1 cellular context compared by ENCODE assay signal in the genomic region with DNA sequence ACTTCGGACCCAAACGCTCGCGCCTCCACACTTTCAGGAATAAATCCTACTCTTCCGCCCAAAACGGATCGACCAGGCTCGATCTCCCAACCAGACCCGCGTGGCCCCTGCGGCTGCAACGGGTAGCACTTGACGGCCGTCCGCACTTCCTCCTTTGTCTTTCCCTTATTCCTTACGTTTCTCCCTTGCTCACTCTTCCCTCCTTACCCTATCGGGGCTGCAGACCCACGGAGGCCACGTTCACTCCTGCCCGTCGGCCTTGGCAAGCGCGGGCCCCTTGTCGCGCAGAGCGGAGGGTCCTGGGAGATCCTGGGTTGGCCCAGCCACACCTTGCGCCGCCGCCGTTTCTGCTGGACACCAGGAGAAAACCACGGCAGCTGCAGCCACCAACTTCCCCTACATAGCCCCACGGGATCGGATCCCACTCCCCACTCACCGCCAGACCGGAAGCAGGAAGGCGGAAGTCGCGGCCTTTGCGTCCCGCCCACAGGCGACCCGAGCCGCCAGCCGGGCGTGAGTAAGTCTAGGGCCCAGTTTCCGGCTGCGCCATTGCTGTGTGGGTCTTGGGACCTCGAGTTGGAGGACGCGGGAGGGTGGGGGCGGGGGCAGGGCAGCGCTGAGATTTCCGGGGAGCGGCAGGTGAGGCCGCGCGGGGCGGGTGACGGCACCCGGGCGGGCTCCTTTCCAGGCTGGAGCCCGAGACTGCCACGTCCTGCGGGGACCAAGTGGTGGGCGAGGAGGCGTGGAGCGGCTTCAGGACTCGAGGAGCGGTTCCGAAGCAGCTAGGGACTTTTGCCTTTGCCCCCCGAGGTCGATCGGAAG.
TF ChIP-seq lines count a peak whose summit lies in the region.

SMIM15 (minus strand) TSS at position 459 of the 822 bp plus-strand sequence. CDS start 2,297 bp downstream, outside the sequence.

TF ChIP-seq in GM12878, 131 proteins besides CTCF, POLR2A, EP300 and RAD21 (continued from another document and continues in another):
- TF ChIP-seq CREB1 (IDR thresholded peaks at IDR 0.05; ENCODE audit: low read depth) (0 out of 2 replicates have a peak, but pooled peaks have one; percentile 70), KLF5 (IDR thresholded peaks at IDR 0.05; ENCODE audit: partially characterized antibody) (no peak), BMI1 (IDR thresholded peaks at IDR 0.05; ENCODE audit: borderline replicate concordance) (no peak), MEF2B (IDR thresholded peaks at IDR 0.05; ENCODE audit: partially characterized antibody, poor library complexity, severe bottlenecking) (peak; percentile 75), NR2C1 (IDR thresholded peaks at IDR 0.05) (peak; percentile 63), EED (IDR thresholded peaks at IDR 0.05; ENCODE audit: low read depth) (peak; percentile 83), CEBPB (IDR thresholded peaks at IDR 0.05; ENCODE audit: borderline replicate concordance in 1 of 2, low read depth in 2 of 2, low read length in 2 of 2) (no peak), HDAC6 (IDR thresholded peaks at IDR 0.05; ENCODE audit: unreplicated experiment) (no peak), RFX5 (IDR thresholded peaks at IDR 0.05; ENCODE audit: low read depth, low read length) (no peak), ATF3 (IDR thresholded peaks at IDR 0.05; ENCODE audit: borderline replicate concordance, extremely low read depth, low read depth, low read length) (no peak), SKIL (IDR thresholded peaks at IDR 0.05; ENCODE audit: low read depth, poor library complexity, severe bottlenecking) (no peak), E2F4 (IDR thresholded peaks at IDR 0.05; ENCODE audit: low read depth, low read length) (no peak), IKZF2 (IDR thresholded peaks at IDR 0.05) (peak; percentile 65 to 66; a peak in 3 of 4 replicates), IKZF1 (conservative IDR thresholded peaks at IDR 0.05) (peak; percentile 93), SREBF1 (IDR thresholded peaks at IDR 0.05; ENCODE audit: low read length) (no peak), POU2F2 (IDR thresholded peaks at IDR 0.05; ENCODE audit: borderline replicate concordance, low read depth, low read length) (peak; percentile 78; the same call in 2 of the 3 replicates), HDAC2 (IDR thresholded peaks at IDR 0.05) (no peak), BACH1 (IDR thresholded peaks at IDR 0.05; ENCODE audit: borderline replicate concordance) (peak; percentile 20), NFYA (IDR thresholded peaks at IDR 0.05; ENCODE audit: borderline replicate concordance, low read depth, low read length) (no peak), ZNF207 (IDR thresholded peaks at IDR 0.05; ENCODE audit: borderline replicate concordance) (no peak), SMAD1 (IDR thresholded peaks at IDR 0.05; ENCODE audit: low read depth, partially characterized antibody) (no peak), CHD1 (IDR thresholded peaks at IDR 0.05; ENCODE audit: low read depth, low read length) (peak; percentile 23; the same call in 1 of the 2 replicates), MYB (IDR thresholded peaks at IDR 0.05; ENCODE audit: borderline replicate concordance, low read depth, low read length) (no peak), MEF2A (IDR thresholded peaks at IDR 0.05; ENCODE audit: insufficient read depth, low read depth, low read length) (no peak), BRCA1 (IDR thresholded peaks at IDR 0.05; ENCODE audit: low read depth, low read length) (no peak), TBL1XR1 (IDR thresholded peaks at IDR 0.05; ENCODE audit: low read depth, low read length) (peak; percentile 39; the same call in 1 of the 2 replicates)
- TF ChIP-seq, protein P1, sequence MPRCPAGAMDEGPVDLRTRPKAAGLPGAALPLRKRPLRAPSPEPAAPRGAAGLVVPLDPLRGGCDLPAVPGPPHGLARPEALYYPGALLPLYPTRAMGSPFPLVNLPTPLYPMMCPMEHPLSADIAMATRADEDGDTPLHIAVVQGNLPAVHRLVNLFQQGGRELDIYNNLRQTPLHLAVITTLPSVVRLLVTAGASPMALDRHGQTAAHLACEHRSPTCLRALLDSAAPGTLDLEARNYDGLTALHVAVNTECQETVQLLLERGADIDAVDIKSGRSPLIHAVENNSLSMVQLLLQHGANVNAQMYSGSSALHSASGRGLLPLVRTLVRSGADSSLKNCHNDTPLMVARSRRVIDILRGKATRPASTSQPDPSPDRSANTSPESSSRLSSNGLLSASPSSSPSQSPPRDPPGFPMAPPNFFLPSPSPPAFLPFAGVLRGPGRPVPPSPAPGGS (IDR thresholded peaks at IDR 0.05; ENCODE audit: borderline replicate concordance, insufficient read depth, low read depth, low read length, poor library complexity, severe bottlenecking), result no peak
- TF ChIP-seq, protein P2, sequence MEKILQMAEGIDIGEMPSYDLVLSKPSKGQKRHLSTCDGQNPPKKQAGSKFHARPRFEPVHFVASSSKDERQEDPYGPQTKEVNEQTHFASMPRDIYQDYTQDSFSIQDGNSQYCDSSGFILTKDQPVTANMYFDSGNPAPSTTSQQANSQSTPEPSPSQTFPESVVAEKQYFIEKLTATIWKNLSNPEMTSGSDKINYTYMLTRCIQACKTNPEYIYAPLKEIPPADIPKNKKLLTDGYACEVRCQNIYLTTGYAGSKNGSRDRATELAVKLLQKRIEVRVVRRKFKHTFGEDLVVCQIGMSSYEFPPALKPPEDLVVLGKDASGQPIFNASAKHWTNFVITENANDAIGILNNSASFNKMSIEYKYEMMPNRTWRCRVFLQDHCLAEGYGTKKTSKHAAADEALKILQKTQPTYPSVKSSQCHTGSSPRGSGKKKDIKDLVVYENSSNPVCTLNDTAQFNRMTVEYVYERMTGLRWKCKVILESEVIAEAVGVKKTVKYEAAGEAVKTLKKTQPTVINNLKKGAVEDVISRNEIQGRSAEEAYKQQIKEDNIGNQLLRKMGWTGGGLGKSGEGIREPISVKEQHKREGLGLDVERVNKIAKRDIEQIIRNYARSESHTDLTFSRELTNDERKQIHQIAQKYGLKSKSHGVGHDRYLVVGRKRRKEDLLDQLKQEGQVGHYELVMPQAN (conservative IDR thresholded peaks at IDR 0.05), result no peak; the same call in 1 of the 2 replicates
- TF ChIP-seq, protein P3, sequence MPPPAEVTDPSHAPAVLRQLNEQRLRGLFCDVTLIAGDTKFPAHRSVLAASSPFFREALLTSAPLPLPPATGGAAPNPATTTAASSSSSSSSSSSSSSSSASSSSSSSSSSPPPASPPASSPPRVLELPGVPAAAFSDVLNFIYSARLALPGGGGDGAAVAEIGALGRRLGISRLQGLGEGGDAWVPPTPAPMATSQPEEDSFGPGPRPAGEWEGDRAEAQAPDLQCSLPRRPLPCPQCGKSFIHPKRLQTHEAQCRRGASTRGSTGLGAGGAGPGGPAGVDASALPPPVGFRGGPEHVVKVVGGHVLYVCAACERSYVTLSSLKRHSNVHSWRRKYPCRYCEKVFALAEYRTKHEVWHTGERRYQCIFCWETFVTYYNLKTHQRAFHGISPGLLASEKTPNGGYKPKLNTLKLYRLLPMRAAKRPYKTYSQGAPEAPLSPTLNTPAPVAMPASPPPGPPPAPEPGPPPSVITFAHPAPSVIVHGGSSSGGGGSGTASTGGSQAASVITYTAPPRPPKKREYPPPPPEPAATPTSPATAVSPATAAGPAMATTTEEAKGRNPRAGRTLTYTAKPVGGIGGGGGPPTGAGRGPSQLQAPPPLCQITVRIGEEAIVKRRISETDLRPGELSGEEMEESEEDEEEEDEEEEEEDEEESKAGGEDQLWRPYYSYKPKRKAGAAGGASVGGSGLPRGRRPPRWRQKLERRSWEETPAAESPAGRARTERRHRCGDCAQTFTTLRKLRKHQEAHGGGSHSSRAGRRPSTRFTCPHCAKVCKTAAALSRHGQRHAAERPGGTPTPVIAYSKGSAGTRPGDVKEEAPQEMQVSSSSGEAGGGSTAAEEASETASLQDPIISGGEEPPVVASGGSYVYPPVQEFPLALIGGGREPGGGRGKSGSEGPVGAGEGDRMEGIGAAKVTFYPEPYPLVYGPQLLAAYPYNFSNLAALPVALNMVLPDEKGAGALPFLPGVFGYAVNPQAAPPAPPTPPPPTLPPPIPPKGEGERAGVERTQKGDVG (CRISPR knock-in tag; IDR thresholded peaks at IDR 0.05), result no peak
- TF ChIP-seq, protein P4, sequence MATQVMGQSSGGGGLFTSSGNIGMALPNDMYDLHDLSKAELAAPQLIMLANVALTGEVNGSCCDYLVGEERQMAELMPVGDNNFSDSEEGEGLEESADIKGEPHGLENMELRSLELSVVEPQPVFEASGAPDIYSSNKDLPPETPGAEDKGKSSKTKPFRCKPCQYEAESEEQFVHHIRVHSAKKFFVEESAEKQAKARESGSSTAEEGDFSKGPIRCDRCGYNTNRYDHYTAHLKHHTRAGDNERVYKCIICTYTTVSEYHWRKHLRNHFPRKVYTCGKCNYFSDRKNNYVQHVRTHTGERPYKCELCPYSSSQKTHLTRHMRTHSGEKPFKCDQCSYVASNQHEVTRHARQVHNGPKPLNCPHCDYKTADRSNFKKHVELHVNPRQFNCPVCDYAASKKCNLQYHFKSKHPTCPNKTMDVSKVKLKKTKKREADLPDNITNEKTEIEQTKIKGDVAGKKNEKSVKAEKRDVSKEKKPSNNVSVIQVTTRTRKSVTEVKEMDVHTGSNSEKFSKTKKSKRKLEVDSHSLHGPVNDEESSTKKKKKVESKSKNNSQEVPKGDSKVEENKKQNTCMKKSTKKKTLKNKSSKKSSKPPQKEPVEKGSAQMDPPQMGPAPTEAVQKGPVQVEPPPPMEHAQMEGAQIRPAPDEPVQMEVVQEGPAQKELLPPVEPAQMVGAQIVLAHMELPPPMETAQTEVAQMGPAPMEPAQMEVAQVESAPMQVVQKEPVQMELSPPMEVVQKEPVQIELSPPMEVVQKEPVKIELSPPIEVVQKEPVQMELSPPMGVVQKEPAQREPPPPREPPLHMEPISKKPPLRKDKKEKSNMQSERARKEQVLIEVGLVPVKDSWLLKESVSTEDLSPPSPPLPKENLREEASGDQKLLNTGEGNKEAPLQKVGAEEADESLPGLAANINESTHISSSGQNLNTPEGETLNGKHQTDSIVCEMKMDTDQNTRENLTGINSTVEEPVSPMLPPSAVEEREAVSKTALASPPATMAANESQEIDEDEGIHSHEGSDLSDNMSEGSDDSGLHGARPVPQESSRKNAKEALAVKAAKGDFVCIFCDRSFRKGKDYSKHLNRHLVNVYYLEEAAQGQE (IDR thresholded peaks at IDR 0.05; ENCODE audit: low read depth, low read length), result no peak
- TF ChIP-seq, protein P5, sequence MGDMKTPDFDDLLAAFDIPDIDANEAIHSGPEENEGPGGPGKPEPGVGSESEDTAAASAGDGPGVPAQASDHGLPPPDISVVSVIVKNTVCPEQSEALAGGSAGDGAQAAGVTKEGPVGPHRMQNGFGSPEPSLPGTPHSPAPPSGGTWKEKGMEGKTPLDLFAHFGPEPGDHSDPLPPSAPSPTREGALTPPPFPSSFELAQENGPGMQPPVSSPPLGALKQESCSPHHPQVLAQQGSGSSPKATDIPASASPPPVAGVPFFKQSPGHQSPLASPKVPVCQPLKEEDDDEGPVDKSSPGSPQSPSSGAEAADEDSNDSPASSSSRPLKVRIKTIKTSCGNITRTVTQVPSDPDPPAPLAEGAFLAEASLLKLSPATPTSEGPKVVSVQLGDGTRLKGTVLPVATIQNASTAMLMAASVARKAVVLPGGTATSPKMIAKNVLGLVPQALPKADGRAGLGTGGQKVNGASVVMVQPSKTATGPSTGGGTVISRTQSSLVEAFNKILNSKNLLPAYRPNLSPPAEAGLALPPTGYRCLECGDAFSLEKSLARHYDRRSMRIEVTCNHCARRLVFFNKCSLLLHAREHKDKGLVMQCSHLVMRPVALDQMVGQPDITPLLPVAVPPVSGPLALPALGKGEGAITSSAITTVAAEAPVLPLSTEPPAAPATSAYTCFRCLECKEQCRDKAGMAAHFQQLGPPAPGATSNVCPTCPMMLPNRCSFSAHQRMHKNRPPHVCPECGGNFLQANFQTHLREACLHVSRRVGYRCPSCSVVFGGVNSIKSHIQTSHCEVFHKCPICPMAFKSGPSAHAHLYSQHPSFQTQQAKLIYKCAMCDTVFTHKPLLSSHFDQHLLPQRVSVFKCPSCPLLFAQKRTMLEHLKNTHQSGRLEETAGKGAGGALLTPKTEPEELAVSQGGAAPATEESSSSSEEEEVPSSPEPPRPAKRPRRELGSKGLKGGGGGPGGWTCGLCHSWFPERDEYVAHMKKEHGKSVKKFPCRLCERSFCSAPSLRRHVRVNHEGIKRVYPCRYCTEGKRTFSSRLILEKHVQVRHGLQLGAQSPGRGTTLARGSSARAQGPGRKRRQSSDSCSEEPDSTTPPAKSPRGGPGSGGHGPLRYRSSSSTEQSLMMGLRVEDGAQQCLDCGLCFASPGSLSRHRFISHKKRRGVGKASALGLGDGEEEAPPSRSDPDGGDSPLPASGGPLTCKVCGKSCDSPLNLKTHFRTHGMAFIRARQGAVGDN (IDR thresholded peaks at IDR 0.05), result peak; percentile 63; the same call in 1 of the 2 replicates
